ENCODE assay signal across 13 cellular contexts in genomic region chr22:17435375-17435774, GRCh38.
"Had no signal": no experiment of that assay in that cellular context is flagged by ENCODE, and none has a peak within 500 bp of the region (broad histone marks: within the 10 kb centered on the region; RNA-seq: fewer than 3 reads in every experiment).

No MANE protein-coding gene starts in this region.

- H3K4me1 Mint-ChIP-seq: activated naive CD4-positive, alpha-beta T cell treated with anti-CD3 and anti-CD28 coated beads, Interleukin-2, amount 10 ng/mL, durations not matched to agents 7 days and 5 days had no signal

- H3K27ac Mint-ChIP-seq: activated CD4-positive, alpha-beta memory T cell treated with anti-CD3 and anti-CD28 coated beads, Interleukin-2, amount 10 ng/mL, durations not matched to agents 7 days and 5 days; activated CD4-positive, alpha-beta T cell treated with anti-CD3 and anti-CD28 coated beads, Interleukin-2, amount 10 ng/mL, durations not matched to agents 24 days and 14 days; activated naive CD4-positive, alpha-beta T cell treated with anti-CD3 and anti-CD28 coated beads, Interleukin-2, amount 10 ng/mL, durations not matched to agents 7 days and 5 days; activated T-cell treated with anti-CD3 and anti-CD28 coated beads, Interleukin-2, amount 50 U/mL, for 72 hours; naive thymus-derived CD4-positive, alpha-beta T cell had no signal

- DNase-seq: activated CD4-positive, alpha-beta memory T cell treated with anti-CD3 and anti-CD28 coated beads, Interleukin-2, amount 10 ng/mL, durations not matched to agents 7 days and 5 days; activated CD4-positive, alpha-beta T cell treated with anti-CD3 and anti-CD28 coated beads, Interleukin-2, amount 10 ng/mL, durations not matched to agents 24 days and 14 days; activated effector memory CD4-positive, alpha-beta T cell treated with anti-CD3 and anti-CD28 coated beads, Interleukin-2, amount 50 U/mL, for 16 hours; activated naive CD4-positive, alpha-beta T cell treated with anti-CD3 and anti-CD28 coated beads, Interleukin-2, amount 10 ng/mL, durations not matched to agents 7 days and 5 days; activated T-cell treated with anti-CD3 and anti-CD28 coated beads, Interleukin-2, amount 50 U/mL, for 72 hours; amygdala; effector CD8-positive, alpha-beta T cell; foreskin melanocyte; naive thymus-derived CD4-positive, alpha-beta T cell; stimulated activated CD4-positive, alpha-beta T cell treated with anti-CD3 and anti-CD28 coated beads, Interleukin-4, amount 100 ng/mL, for 24 hours; stimulated activated naive CD4-positive, alpha-beta T cell treated with Interleukin-2 at 50 U/mL for 16 hours had no signal

- H3K4me3 Mint-ChIP-seq: activated CD4-positive, alpha-beta memory T cell treated with anti-CD3 and anti-CD28 coated beads, Interleukin-2, amount 10 ng/mL, durations not matched to agents 7 days and 5 days; activated CD4-positive, alpha-beta T cell treated with anti-CD3 and anti-CD28 coated beads, Interleukin-2, amount 10 ng/mL, durations not matched to agents 24 days and 14 days; activated naive CD4-positive, alpha-beta T cell treated with anti-CD3 and anti-CD28 coated beads, Interleukin-2, amount 10 ng/mL, durations not matched to agents 7 days and 5 days; activated T-cell treated with anti-CD3 and anti-CD28 coated beads, Interleukin-2, amount 50 U/mL, for 72 hours; naive thymus-derived CD4-positive, alpha-beta T cell had no signal

- H3K9me3 Mint-ChIP-seq: activated CD4-positive, alpha-beta memory T cell treated with anti-CD3 and anti-CD28 coated beads, Interleukin-2, amount 10 ng/mL, durations not matched to agents 7 days and 5 days; activated CD4-positive, alpha-beta T cell treated with anti-CD3 and anti-CD28 coated beads, Interleukin-2, amount 10 ng/mL, durations not matched to agents 24 days and 14 days; activated naive CD4-positive, alpha-beta T cell treated with anti-CD3 and anti-CD28 coated beads, Interleukin-2, amount 10 ng/mL, durations not matched to agents 7 days and 5 days; activated T-cell treated with anti-CD3 and anti-CD28 coated beads, Interleukin-2, amount 50 U/mL, for 72 hours; naive thymus-derived CD4-positive, alpha-beta T cell had no signal

- H3K36me3 Mint-ChIP-seq: activated naive CD4-positive, alpha-beta T cell treated with anti-CD3 and anti-CD28 coated beads, Interleukin-2, amount 10 ng/mL, durations not matched to agents 7 days and 5 days; naive thymus-derived CD4-positive, alpha-beta T cell had no signal

- ATAC-seq: activated CD4-positive, CD25-positive, alpha-beta regulatory T cell treated with anti-CD3 and anti-CD28 coated beads, Interleukin-2, amount 50 U/mL, for 24 hours; activated T-cell treated with anti-CD3 and anti-CD28 coated beads, Interleukin-2, amount 50 U/mL, for 72 hours; naive thymus-derived CD4-positive, alpha-beta T cell had no signal

- H3K27me3 Mint-ChIP-seq: progenitor cell of endocrine pancreas had no signal
